In the genomic region with DNA sequence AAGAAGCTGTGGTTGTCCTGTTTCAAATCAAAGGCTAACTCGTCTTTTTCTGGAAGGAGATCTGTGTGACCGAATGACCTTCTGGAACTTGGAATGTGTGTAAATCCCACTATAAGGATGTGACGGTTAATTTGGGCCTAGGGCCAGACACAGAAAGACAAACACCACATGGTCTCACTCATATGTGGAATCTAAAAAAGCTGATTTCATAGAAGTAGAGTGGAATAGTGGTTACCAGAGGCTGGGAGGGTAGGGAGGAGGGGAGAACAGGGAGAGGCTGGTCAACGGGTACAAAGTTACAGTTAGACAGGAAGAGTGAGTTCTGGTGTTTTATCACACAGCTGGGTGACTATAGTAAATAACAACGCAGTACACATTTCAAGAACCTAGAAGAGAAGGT, we compare ENCODE assay signal across 21 cellular contexts. TPM values are rescaled to one million over a fixed set of nuclear protein-coding genes. Genes with fewer than 3 reads are reported as not detected.
DNase-seq lines count a peak whose midpoint lies in the region; ATAC-seq and TF ChIP-seq lines count a peak whose summit lies in the region.
"Had no signal": no experiment of that assay in that cellular context is flagged by ENCODE, and none has a peak within 500 bp of the region (broad histone marks: within the 10 kb centered on the region; RNA-seq: fewer than 3 reads in every experiment).

No MANE protein-coding gene starts in this region.

- H3K9ac ChIP-seq in fibroblast of lung (ENCODE audit: insufficient read depth, low read length), result no peak overlapping the region

- H2AFZ ChIP-seq in fibroblast of lung (ENCODE audit: low read length), result no peak overlapping the region

- H3K27me3 ChIP-seq in fibroblast of lung (ENCODE audit: control insufficient read depth, insufficient read depth, low read length), result no peaks in the 10 kb centered on the region
- H3K27me3 ChIP-seq in gastroesophageal sphincter, result no peaks in the 10 kb centered on the region
- H3K27me3 ChIP-seq: heart left ventricle, upper lobe of right lung had no signal

- ATAC-seq in HG02623 (IDR thresholded peaks at IDR 0.05; ENCODE audit: unreplicated experiment) (no peak), gastroesophageal sphincter (no peak)
- ATAC-seq: activated CD8-positive, alpha-beta memory T cell treated with anti-CD3 and anti-CD28 coated beads, Interleukin-2, amount 10 ng/mL, durations not matched to agents 7 days and 5 days; heart left ventricle; natural killer cell treated with Interleukin-12 subunit alpha and Interleukin-12 subunit beta and Interleukin-15 and Interleukin-18, amount 100 ng/mL, for 72 hours; stimulated activated naive CD8-positive, alpha-beta T cell treated with anti-CD3 and anti-CD28 coated beads, Interleukin-15, Interleukin-2, amounts not matched to agents 100 U/mL and 50 U/mL, for 24 hours; upper lobe of right lung had no signal

- no peaks in the 10 kb centered on the region for H3K9me3 Mint-ChIP-seq in immature natural killer cell
- H3K9me3 Mint-ChIP-seq: natural killer cell treated with Interleukin-12 subunit alpha and Interleukin-12 subunit beta and Interleukin-15 and Interleukin-18, amount 100 ng/mL, for 72 hours had no signal

- H3K4me1 Mint-ChIP-seq in immature natural killer cell, result no peaks in the 10 kb centered on the region
- H3K4me1 Mint-ChIP-seq: activated CD8-positive, alpha-beta memory T cell treated with anti-CD3 and anti-CD28 coated beads, Interleukin-2, amount 10 ng/mL, durations not matched to agents 7 days and 5 days had no signal

- DNase-seq in AG10803 (ENCODE audit: low read depth), result peak; percentile 95
- peak; percentile 89 for DNase-seq in fibroblast of lung (ENCODE audit: low read depth in 2 of 2)
- peak; percentile 90 for DNase-seq in non-pigmented ciliary epithelial cell (ENCODE audit: low read depth)
- no peak for DNase-seq in NCI-H82 (lab: John Stamatoyannopoulos, UW)
- DNase-seq in immature natural killer cell, result no peak
- DNase-seq: activated CD4-positive, CD25-positive, alpha-beta regulatory T cell treated with anti-CD3 and anti-CD28 coated beads, Interleukin-2, amount 50 U/mL, for 72 hours; activated CD8-positive, alpha-beta memory T cell treated with anti-CD3 and anti-CD28 coated beads, Interleukin-2, amount 10 ng/mL, durations not matched to agents 7 days and 5 days; activated effector memory CD4-positive, alpha-beta T cell treated with anti-CD3 and anti-CD28 coated beads, Interleukin-2, amount 50 U/mL, for 16 hours; amygdala; COR-L47; heart left ventricle; NCI-H69; OCI-M1; retina; stimulated activated naive CD8-positive, alpha-beta T cell treated with anti-CD3 and anti-CD28 coated beads, Interleukin-15, Interleukin-2, amounts not matched to agents 100 U/mL and 50 U/mL, for 24 hours; upper lobe of right lung had no signal

- no peak for TF ChIP-seq CTCF in AG10803 (conservative IDR thresholded peaks at IDR 0.05; ENCODE audit: low read length)
- no peak for TF ChIP-seq CTCF in VCaP (conservative IDR thresholded peaks at IDR 0.05)
- no peak for TF ChIP-seq CTCF in fibroblast of lung (conservative IDR thresholded peaks at IDR 0.05 in 1 of 2, IDR thresholded peaks at IDR 0.05 in 1 of 2; ENCODE audit: low read depth in 1 of 2, low read length in 2 of 2)
- TF ChIP-seq CTCF in gastroesophageal sphincter (IDR thresholded peaks at IDR 0.05), result no peak

- no peak overlapping the region for H3K4me2 ChIP-seq in fibroblast of lung (ENCODE audit: extremely low read depth, insufficient read depth, low read length)

- 39 to 42% methylated on average over 3 to 5 of the region's 5 CpGs for WGBS in gastroesophageal sphincter (ENCODE audit: low coverage in 1 of 2), 2 donors

- no peaks in the 10 kb centered on the region for H3K9me3 ChIP-seq in fibroblast of lung (ENCODE audit: control insufficient read depth, insufficient read depth, low read depth, low read length)
- H3K9me3 ChIP-seq in gastroesophageal sphincter, result no peaks in the 10 kb centered on the region
- H3K9me3 ChIP-seq: upper lobe of right lung had no signal

- peaks cover 0 to 2% (median 0%) of the 10 kb centered on the region in 3 donors for H3K27me3 Mint-ChIP-seq in immature natural killer cell (ENCODE audit: low read depth in 3 of 3)
- H3K27me3 Mint-ChIP-seq: activated CD8-positive, alpha-beta memory T cell treated with anti-CD3 and anti-CD28 coated beads, Interleukin-2, amount 10 ng/mL, durations not matched to agents 7 days and 5 days had no signal

- TF ChIP-seq POLR2A in gastroesophageal sphincter (IDR thresholded peaks at IDR 0.05), result no peak

- H3K4me3 Mint-ChIP-seq in immature natural killer cell, result no peak overlapping the region
- H3K4me3 Mint-ChIP-seq: activated CD8-positive, alpha-beta memory T cell treated with anti-CD3 and anti-CD28 coated beads, Interleukin-2, amount 10 ng/mL, durations not matched to agents 7 days and 5 days; natural killer cell treated with Interleukin-12 subunit alpha and Interleukin-12 subunit beta and Interleukin-15 and Interleukin-18, amount 100 ng/mL, for 72 hours had no signal

- H4K20me1 ChIP-seq in fibroblast of lung (ENCODE audit: control insufficient read depth, extremely low read depth, insufficient read depth, low read length), result no peaks in the 10 kb centered on the region

- peak overlapping the region; percentile 12; the same call in 1 of the 2 replicates for H3K27ac ChIP-seq in VCaP
- no peak overlapping the region for H3K27ac ChIP-seq in fibroblast of lung (ENCODE audit: insufficient read depth, low read length)
- H3K27ac ChIP-seq in gastroesophageal sphincter, result no peak overlapping the region
- H3K27ac ChIP-seq: coronary artery, heart left ventricle, upper lobe of right lung had no signal

- H3K27ac Mint-ChIP-seq in immature natural killer cell, result no peak overlapping the region
- H3K27ac Mint-ChIP-seq: activated CD8-positive, alpha-beta memory T cell treated with anti-CD3 and anti-CD28 coated beads, Interleukin-2, amount 10 ng/mL, durations not matched to agents 7 days and 5 days; natural killer cell treated with Interleukin-12 subunit alpha and Interleukin-12 subunit beta and Interleukin-15 and Interleukin-18, amount 100 ng/mL, for 72 hours had no signal

- H3K4me1 ChIP-seq in fibroblast of lung (ENCODE audit: control insufficient read depth, extremely low read depth, insufficient read depth, low read length) (peaks cover 2% of the 10 kb centered on the region), gastroesophageal sphincter (no peaks in the 10 kb centered on the region)
- H3K4me1 ChIP-seq: heart left ventricle, upper lobe of right lung had no signal

- no peaks in the 10 kb centered on the region for H3K36me3 Mint-ChIP-seq in immature natural killer cell
- H3K36me3 Mint-ChIP-seq: activated CD8-positive, alpha-beta memory T cell treated with anti-CD3 and anti-CD28 coated beads, Interleukin-2, amount 10 ng/mL, durations not matched to agents 7 days and 5 days; natural killer cell treated with Interleukin-12 subunit alpha and Interleukin-12 subunit beta and Interleukin-15 and Interleukin-18, amount 100 ng/mL, for 72 hours had no signal

- no peak for TF ChIP-seq EP300 in gastroesophageal sphincter (IDR thresholded peaks at IDR 0.05)

- H3K79me2 ChIP-seq in fibroblast of lung (ENCODE audit: control insufficient read depth, insufficient read depth, low read length), result no peaks in the 10 kb centered on the region

- H3K36me3 ChIP-seq in fibroblast of lung (ENCODE audit: control insufficient read depth, insufficient read depth, low read length) (no peaks in the 10 kb centered on the region), gastroesophageal sphincter (no peaks in the 10 kb centered on the region)
- H3K36me3 ChIP-seq: heart left ventricle, upper lobe of right lung had no signal

- H3K4me3 ChIP-seq in AG10803 (ENCODE audit: low read length), result no peak overlapping the region
- no peak overlapping the region for H3K4me3 ChIP-seq in fibroblast of lung (replicated peaks in 1 of 4; ENCODE audit: control extremely low read depth in 1 of 4, insufficient read depth in 1 of 4, low read depth in 3 of 4, low read length in 4 of 4)
- H3K4me3 ChIP-seq in gastroesophageal sphincter, result no peak overlapping the region
- H3K4me3 ChIP-seq: coronary artery, heart left ventricle, upper lobe of right lung had no signal

RNA-seq across cellular contexts. Expression of a gene that starts 39.3 kb away (rescaled TPM):
- total RNA-seq in fibroblast of lung, result 51.1 and 148 TPM in 2 replicates
- polyA plus RNA-seq in fibroblast of lung, result 65.9 and 122 TPM in 2 replicates
- polyA plus RNA-seq in fibroblast of lung (2012), result 51.6 and 113 TPM in 2 replicates
- 6.3 and 9.7 TPM in 2 replicates for polyA minus RNA-seq in fibroblast of lung (ENCODE audit: low replicate concordance)
- polyA plus RNA-seq in immature natural killer cell, result 1 to 10 TPM; 4.5 to 8.5 (median 7.7) TPM
- total RNA-seq in gastroesophageal sphincter, result 10 to 100 TPM; 40.5 to 97.6 (median 59.9) TPM

Comparison
In these comparisons a context has a peak if more than half of its experiments do, and no peak if none do; other contexts are left out.
1. DNase-seq: peak in AG10803 (single experiment), fibroblast of lung (2 of 2) and non-pigmented ciliary epithelial cell (single experiment); none in NCI-H82 (single experiment) and immature natural killer cell (0 of 3).